In the genomic region with DNA sequence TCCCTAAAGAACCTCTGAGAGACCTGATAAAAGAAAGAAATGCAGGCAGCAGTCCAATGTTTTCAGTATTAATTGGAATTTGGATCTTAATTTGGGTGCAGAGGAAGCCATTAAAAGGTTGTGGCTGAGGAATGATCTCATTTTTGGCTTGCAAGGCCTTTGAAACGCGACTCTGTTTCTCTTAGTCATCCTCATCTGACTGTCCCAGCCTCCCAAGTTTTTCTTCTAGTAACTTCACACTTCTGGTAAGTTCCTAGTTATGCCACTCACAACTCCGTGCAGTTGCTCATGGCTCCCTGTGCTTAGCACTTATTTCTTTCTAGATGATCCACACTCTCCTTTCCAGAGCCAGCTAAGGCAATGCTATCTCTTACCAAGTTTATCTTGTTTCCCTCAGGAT, we compare ENCODE assay signal across 11 cellular contexts.
DNase-seq lines count a peak whose midpoint lies in the region; ATAC-seq and TF ChIP-seq lines count a peak whose summit lies in the region.
"Had no signal": no experiment of that assay in that cellular context is flagged by ENCODE, and none has a peak within 500 bp of the region (broad histone marks: within the 10 kb centered on the region; RNA-seq: fewer than 3 reads in every experiment).

No MANE protein-coding gene starts in this region.

- H3K27me3 ChIP-seq in BJ (ENCODE audit: control insufficient read depth, insufficient read depth, low read length): no peaks in the 10 kb centered on the region
- no peaks in the 10 kb centered on the region for H3K27me3 ChIP-seq in MG63
- H3K27me3 ChIP-seq: SJSA1 had no signal

- no peak for TF ChIP-seq CTCF in BJ (IDR thresholded peaks at IDR 0.05; ENCODE audit: insufficient read depth, low read depth, low read length)
- TF ChIP-seq CTCF in epithelial cell of esophagus (IDR thresholded peaks at IDR 0.05; ENCODE audit: insufficient read depth, low read depth, low read length, missing control alignments): no peak

- no peak for ATAC-seq in GM18907 (IDR thresholded peaks at IDR 0.05; ENCODE audit: unreplicated experiment)
- no peak for ATAC-seq in HG03139 (IDR thresholded peaks at IDR 0.05; ENCODE audit: unreplicated experiment)
- no peak for ATAC-seq in HG03045 (IDR thresholded peaks at IDR 0.05; ENCODE audit: unreplicated experiment)
- ATAC-seq: HCT116, left colon had no signal

- POLR2A ChIA-PET in BJ (lab: Charles Lee): no interaction called here

- H3K36me3 ChIP-seq in BJ (ENCODE audit: control insufficient read depth, insufficient read depth, low read length) (no peaks in the 10 kb centered on the region), MG63 (no peaks in the 10 kb centered on the region)
- H3K36me3 ChIP-seq: SJSA1 had no signal

- CTCF ChIA-PET in BJ (lab: Yijun Ruan, JAX): interaction anchor here (1.9 to 2.1 kb wide), 2 partner anchors 13 to 25 kb away, joined by 5 to 12 read pairs; no protein-coding TSS in a partner anchor

- no peak overlapping the region for H3K4me3 ChIP-seq in BJ (ENCODE audit: low read depth, low read length)
- H3K4me3 ChIP-seq in MG63: no peak overlapping the region
- no peak overlapping the region for H3K4me3 ChIP-seq in epithelial cell of esophagus (ENCODE audit: low read length)
- H3K4me3 ChIP-seq: SJSA1 had no signal

- peak; percentile 65 for DNase-seq in BJ (ENCODE audit: low read depth)
- DNase-seq in MG63: peak; percentile 47
- DNase-seq in epithelial cell of esophagus (ENCODE audit: low read depth): peak; percentile 38
- peak; percentile 45 for DNase-seq in non-pigmented ciliary epithelial cell (ENCODE audit: low read depth)
- no peak for DNase-seq in stimulated activated CD4-positive, alpha-beta T cell treated with anti-CD3 and anti-CD28 coated beads, Interleukin-15, amount 100 ng/mL, for 24 hours
- DNase-seq: left colon had no signal

- H3K9me3 ChIP-seq in MG63: no peaks in the 10 kb centered on the region; the same call in 1 of the 2 replicates
- H3K9me3 ChIP-seq: SJSA1 had no signal
